1 cellular context compared by ENCODE assay signal in the genomic region with DNA sequence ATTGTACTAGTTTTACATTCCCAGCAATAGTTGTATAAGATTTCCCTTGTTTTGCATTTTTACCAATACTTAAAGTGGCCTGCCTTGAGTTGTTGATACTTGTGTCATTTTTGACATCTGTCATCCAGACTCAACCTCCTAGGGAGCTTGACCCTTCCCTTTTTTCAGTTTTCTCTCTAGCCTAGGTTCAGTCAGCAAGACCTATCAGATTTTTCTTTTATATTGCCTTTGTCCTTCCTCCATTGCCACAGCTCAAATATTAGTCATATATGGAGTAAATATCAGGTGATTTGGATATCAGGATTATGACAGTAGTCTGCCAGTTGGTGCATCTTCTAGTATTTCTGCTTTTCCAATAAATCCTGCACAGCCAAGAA.
TF ChIP-seq lines count a peak whose summit lies in the region.

No MANE protein-coding gene starts in this region.

TF ChIP-seq in A549, 52 proteins besides CTCF, POLR2A, EP300 and RAD21 (continued from another document):
- TF ChIP-seq HOXB5 (CRISPR knock-in tag; IDR thresholded peaks at IDR 0.05) (no peak), CHD2 (IDR thresholded peaks at IDR 0.05; ENCODE audit: low read length, partially characterized antibody) (no peak), NFE2L2 (conservative IDR thresholded peaks at IDR 0.05; ENCODE audit: low read length) (no peak), MAZ (IDR thresholded peaks at IDR 0.05; ENCODE audit: borderline replicate concordance, low read depth, low read length) (no peak), TFCP2L1 (CRISPR knock-in tag; IDR thresholded peaks at IDR 0.05) (no peak), KDM5A (IDR thresholded peaks at IDR 0.05) (no peak), CEBPB (IDR thresholded peaks at IDR 0.05) (no peak), SREBF2 (IDR thresholded peaks at IDR 0.05) (no peak), CBX2 (IDR thresholded peaks at IDR 0.05; ENCODE audit: borderline replicate concordance, low read depth) (no peak)
- TF ChIP-seq, protein P1, sequence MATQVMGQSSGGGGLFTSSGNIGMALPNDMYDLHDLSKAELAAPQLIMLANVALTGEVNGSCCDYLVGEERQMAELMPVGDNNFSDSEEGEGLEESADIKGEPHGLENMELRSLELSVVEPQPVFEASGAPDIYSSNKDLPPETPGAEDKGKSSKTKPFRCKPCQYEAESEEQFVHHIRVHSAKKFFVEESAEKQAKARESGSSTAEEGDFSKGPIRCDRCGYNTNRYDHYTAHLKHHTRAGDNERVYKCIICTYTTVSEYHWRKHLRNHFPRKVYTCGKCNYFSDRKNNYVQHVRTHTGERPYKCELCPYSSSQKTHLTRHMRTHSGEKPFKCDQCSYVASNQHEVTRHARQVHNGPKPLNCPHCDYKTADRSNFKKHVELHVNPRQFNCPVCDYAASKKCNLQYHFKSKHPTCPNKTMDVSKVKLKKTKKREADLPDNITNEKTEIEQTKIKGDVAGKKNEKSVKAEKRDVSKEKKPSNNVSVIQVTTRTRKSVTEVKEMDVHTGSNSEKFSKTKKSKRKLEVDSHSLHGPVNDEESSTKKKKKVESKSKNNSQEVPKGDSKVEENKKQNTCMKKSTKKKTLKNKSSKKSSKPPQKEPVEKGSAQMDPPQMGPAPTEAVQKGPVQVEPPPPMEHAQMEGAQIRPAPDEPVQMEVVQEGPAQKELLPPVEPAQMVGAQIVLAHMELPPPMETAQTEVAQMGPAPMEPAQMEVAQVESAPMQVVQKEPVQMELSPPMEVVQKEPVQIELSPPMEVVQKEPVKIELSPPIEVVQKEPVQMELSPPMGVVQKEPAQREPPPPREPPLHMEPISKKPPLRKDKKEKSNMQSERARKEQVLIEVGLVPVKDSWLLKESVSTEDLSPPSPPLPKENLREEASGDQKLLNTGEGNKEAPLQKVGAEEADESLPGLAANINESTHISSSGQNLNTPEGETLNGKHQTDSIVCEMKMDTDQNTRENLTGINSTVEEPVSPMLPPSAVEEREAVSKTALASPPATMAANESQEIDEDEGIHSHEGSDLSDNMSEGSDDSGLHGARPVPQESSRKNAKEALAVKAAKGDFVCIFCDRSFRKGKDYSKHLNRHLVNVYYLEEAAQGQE (IDR thresholded peaks at IDR 0.05): no peak
